8 cellular contexts compared by ENCODE assay signal in genomic region chr13:100674363-100674847, GRCh38. TPM values are rescaled to one million over a fixed set of nuclear protein-coding genes. Genes with fewer than 3 reads are reported as not detected.
A peak's percentile ranks its signal among the peaks of the same experiment; 100 is the strongest.
DNase-seq lines count a peak whose midpoint lies in the region; ATAC-seq and TF ChIP-seq lines count a peak whose summit lies in the region.

TMTC4 (minus strand) TSS chr13:100674795; CDS start chr13:100670362, 4,433 bp downstream.

- ATAC-seq in HG02852 (IDR thresholded peaks at IDR 0.05; ENCODE audit: unreplicated experiment) (peak; percentile 38), PC-3 (peak; percentile 39)

- H3K9me3 ChIP-seq in PC-3 (ENCODE audit: low read length) (no peaks in the 10 kb centered on the region), mucosa of stomach (ENCODE audit: control insufficient read depth, low read length) (no peaks in the 10 kb centered on the region), uterus (no peaks in the 10 kb centered on the region)

- H3K27me3 ChIP-seq in PC-3 (ENCODE audit: low read length) (no peaks in the 10 kb centered on the region), mucosa of stomach (ENCODE audit: control insufficient read depth, insufficient read depth, low read length) (no peaks in the 10 kb centered on the region), uterus (no peaks in the 10 kb centered on the region)

- H3K4me1 ChIP-seq in PC-3 (ENCODE audit: insufficient read depth, low read length) (peaks cover 16% of the 10 kb centered on the region; the same call in 1 of the 2 replicates), mucosa of stomach (ENCODE audit: control insufficient read depth, insufficient read depth, low read length) (peaks cover 10% of the 10 kb centered on the region), uterus (no peaks in the 10 kb centered on the region)

- H3F3A ChIP-seq in PC-3 (ENCODE audit: low read length, unreplicated experiment): no peaks in the 10 kb centered on the region

- no peaks in the 10 kb centered on the region for H3K36me3 ChIP-seq in PC-3 (ENCODE audit: low read depth, low read length)
- no peaks in the 10 kb centered on the region for H3K36me3 ChIP-seq in mucosa of stomach (ENCODE audit: control insufficient read depth, insufficient read depth, low read length)
- H3K36me3 ChIP-seq in uterus: no peaks in the 10 kb centered on the region

- peak; percentile 8 to 25 for DNase-seq in activated CD4-positive, alpha-beta T cell treated with anti-CD3 and anti-CD28 coated beads, Interleukin-2, amount 50 U/mL, for 4 hours
- DNase-seq in activated CD4-positive, alpha-beta T cell treated with anti-CD3 and anti-CD28 coated beads for 1 hour: no peak
- DNase-seq in PC-3: no peak
- DNase-seq in uterus: no peak
- no peak for DNase-seq in effector CD4-positive, alpha-beta T cell

- H2AFZ ChIP-seq in PC-3 (ENCODE audit: low read length): peak within 1 kb of the TSS; percentile 82

- peaks cover 38% of the 10 kb centered on the region for H3K4me1 Mint-ChIP-seq in dendritic cell treated with granulocyte-macrophage colony-stimulating factor and Interleukin-4, amounts not matched to agents 40 ng/mL and 50 ng/mL, for 4 days (ENCODE audit: low read depth)

- BruUV-seq in PC-3 (replicated peaks; lab: Mats Ljungman, UMichigan): no TSS peak

- H4K20me1 ChIP-seq in PC-3 (ENCODE audit: low read length): no peaks in the 10 kb centered on the region

- H3K27ac ChIP-seq in PC-3 (ENCODE audit: low read length) (peak within 1 kb of the TSS; percentile 6; the same call in 1 of the 2 replicates), uterus (peak within 1 kb of the TSS; percentile 84 to 86)

- H3K4me3 Mint-ChIP-seq in dendritic cell treated with granulocyte-macrophage colony-stimulating factor and Interleukin-4, amounts not matched to agents 40 ng/mL and 50 ng/mL, for 4 days: peak within 1 kb of the TSS; percentile 87

- H3K4me3 ChIP-seq in PC-3 (ENCODE audit: low read length): peak within 1 kb of the TSS; percentile 73
- peak within 1 kb of the TSS; percentile 67 for H3K4me3 ChIP-seq in mucosa of stomach (ENCODE audit: low read length)
- H3K4me3 ChIP-seq in uterus: peak within 1 kb of the TSS; percentile 60 to 88

- H3K36me3 Mint-ChIP-seq in dendritic cell treated with granulocyte-macrophage colony-stimulating factor and Interleukin-4, amounts not matched to agents 40 ng/mL and 50 ng/mL, for 4 days (ENCODE audit: low read depth): peaks cover 18% of the 10 kb centered on the region

- H3K79me2 ChIP-seq in PC-3 (ENCODE audit: low read length): peaks cover 18% of the 10 kb centered on the region

- POLR2A ChIA-PET in PC-3 (lab: Charles Lee; ENCODE audit: unreplicated experiment): interaction anchor here (0.6 kb wide), 2 partner anchors 42 to 1337 kb away, joined by 3 to 7 read pairs; no protein-coding TSS in a partner anchor

- H3K4me2 ChIP-seq in PC-3 (ENCODE audit: low read length): peak within 1 kb of the TSS; percentile 87

- TF ChIP-seq CTCF in PC-3 (conservative IDR thresholded peaks at IDR 0.05; ENCODE audit: low read depth, low read length) (no peak), uterus (IDR thresholded peaks at IDR 0.05) (no peak)

- peak within 1 kb of the TSS; percentile 86 for H3K27ac Mint-ChIP-seq in dendritic cell treated with granulocyte-macrophage colony-stimulating factor and Interleukin-4, amounts not matched to agents 40 ng/mL and 50 ng/mL, for 4 days

- CTCF ChIA-PET in PC-3 (lab: Charles Lee): interaction anchor here (0.7 kb wide), 1 partner anchor 17 kb away, joined by 3 read pairs; no protein-coding TSS in a partner anchor

- peaks cover 15% of the 10 kb centered on the region for H3K27me3 Mint-ChIP-seq in dendritic cell treated with granulocyte-macrophage colony-stimulating factor and Interleukin-4, amounts not matched to agents 40 ng/mL and 50 ng/mL, for 4 days

- no peak for TF ChIP-seq POLR2A in uterus (IDR thresholded peaks at IDR 0.05)

- peak within 1 kb of the TSS; percentile 66 for H3K9ac ChIP-seq in PC-3 (ENCODE audit: low read length)
- peak within 1 kb of the TSS; percentile 76 for H3K9ac ChIP-seq in mucosa of stomach (ENCODE audit: low read length)

- intact Hi-C loops in PC-3 (cut with micrococcal nuclease) (no loop called here), uterus (cut with DNase I; ENCODE audit: low total_unique reads) (no loop called here)
- intact Hi-C loops in dendritic cell treated with granulocyte-macrophage colony-stimulating factor and Interleukin-4, amounts not matched to agents 40 ng/mL and 50 ng/mL, for 4 days (cut with micrococcal nuclease): loop anchor here (2.0 to 10.0 kb wide), 2 partner anchors 60 to 86 kb away; partner anchors contain the start of gene GGACT

- H3K9me3 Mint-ChIP-seq in dendritic cell treated with granulocyte-macrophage colony-stimulating factor and Interleukin-4, amounts not matched to agents 40 ng/mL and 50 ng/mL, for 4 days: no peaks in the 10 kb centered on the region

- H3K9me2 ChIP-seq in PC-3 (replicated peaks; ENCODE audit: low read length): no peaks in the 10 kb centered on the region

RNA-seq across cellular contexts. Expression of gene TMTC4, which starts in this region (rescaled TPM):
- total RNA-seq in PC-3 (2014; rRNA removed) (6.3 and 15.1 TPM in 2 replicates), uterus (10 to 100 TPM in 3 of 4 donors, 1 to 10 TPM in 1; 5.9 to 36.1 (median 14.5) TPM)

Comparison
In these comparisons a context has a peak if more than half of its experiments do, and no peak if none do; other contexts are left out.
1. DNase-seq: peak in activated CD4-positive, alpha-beta T cell treated with anti-CD3 and anti-CD28 coated beads, Interleukin-2, amount 50 U/mL, for 4 hours (2 of 2); none in activated CD4-positive, alpha-beta T cell treated with anti-CD3 and anti-CD28 coated beads for 1 hour (single experiment), PC-3 (single experiment), uterus (0 of 2) and effector CD4-positive, alpha-beta T cell (single experiment).
2. Peak in every context shown above with its lines, with median percentiles within 50 percentile points of each other: H3K4me3 ChIP-seq.